ENCODE assay signal across 9 cellular contexts in the genomic region with DNA sequence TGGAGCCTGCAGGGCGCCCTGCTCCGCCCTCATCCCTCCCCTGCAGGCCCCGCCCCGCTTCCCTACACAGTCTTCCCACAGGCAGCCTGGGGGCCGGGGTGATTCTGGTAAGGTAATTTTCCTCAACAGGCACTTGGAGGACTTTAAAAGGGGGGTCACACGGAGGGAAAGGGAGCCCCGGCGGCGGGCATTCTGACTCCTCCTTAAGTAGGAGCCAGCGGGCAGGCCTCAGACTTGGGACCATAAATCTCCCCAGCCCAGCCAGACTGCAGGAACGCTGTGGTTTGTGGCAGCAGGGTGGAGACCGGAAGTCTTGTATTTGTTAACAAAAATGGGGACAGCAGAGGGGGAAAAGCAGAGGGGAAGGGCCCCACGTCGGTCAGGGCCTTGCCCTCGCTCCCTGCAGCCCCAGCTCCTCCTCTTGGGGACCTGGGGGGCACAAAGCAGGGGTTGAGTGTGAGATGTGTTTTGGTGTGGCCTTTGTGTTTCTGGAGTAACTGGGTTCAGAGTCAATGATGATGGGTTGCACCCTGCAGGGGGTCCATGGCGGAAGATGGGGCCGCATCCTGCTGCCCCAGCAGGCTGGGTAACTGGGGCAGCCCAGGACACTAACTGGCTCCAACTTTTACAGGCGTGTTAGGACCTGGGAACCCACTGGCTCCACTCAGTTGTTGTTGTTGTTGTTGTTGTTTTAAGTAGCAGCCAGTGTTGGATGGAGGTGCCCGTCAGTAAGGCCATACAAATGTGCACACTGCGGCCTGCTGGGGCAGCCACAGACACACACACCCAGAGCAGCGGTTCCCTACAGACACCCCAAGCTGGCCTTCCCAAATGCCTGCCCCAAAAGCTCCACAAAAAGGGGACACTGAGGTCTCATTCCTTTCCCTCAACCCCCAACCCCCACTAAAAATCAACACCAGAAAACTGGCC. TPM values are rescaled to one million over a fixed set of nuclear protein-coding genes. Genes with fewer than 3 reads are reported as not detected.
DNase-seq lines count a peak whose midpoint lies in the region; ATAC-seq lines count a peak whose summit lies in the region.
"Had no signal": no experiment of that assay in that cellular context is flagged by ENCODE, and none has a peak within 500 bp of the region (broad histone marks: within the 10 kb centered on the region; RNA-seq: fewer than 3 reads in every experiment).

No MANE protein-coding gene starts in this region.

- H3K27ac Mint-ChIP-seq in activated CD4-positive, alpha-beta T cell treated with anti-CD3 and anti-CD28 coated beads, Interleukin-2, amount 10 ng/mL, durations not matched to agents 24 days and 14 days: peak overlapping the region; percentile 91
- H3K27ac Mint-ChIP-seq in naive thymus-derived CD8-positive, alpha-beta T cell: peak overlapping the region in 7 of 10 donors; percentile 40 to 92 (median 69)

- H3K4me1 Mint-ChIP-seq in activated CD4-positive, alpha-beta T cell treated with anti-CD3 and anti-CD28 coated beads, Interleukin-2, amount 10 ng/mL, durations not matched to agents 24 days and 14 days: peaks cover 62% of the 10 kb centered on the region
- H3K4me1 Mint-ChIP-seq in naive thymus-derived CD8-positive, alpha-beta T cell: peaks cover 35 to 71% (median 63%) of the 10 kb centered on the region in 4 donors

- H3K36me3 Mint-ChIP-seq in activated CD4-positive, alpha-beta T cell treated with anti-CD3 and anti-CD28 coated beads, Interleukin-2, amount 10 ng/mL, durations not matched to agents 24 days and 14 days (ENCODE audit: low read depth): peaks cover 44% of the 10 kb centered on the region
- H3K36me3 Mint-ChIP-seq in naive thymus-derived CD8-positive, alpha-beta T cell: peaks cover 0 to 18% (median 7%) of the 10 kb centered on the region in 3 donors

- ATAC-seq in naive thymus-derived CD8-positive, alpha-beta T cell: peak; percentile 6 to 26
- no peak for ATAC-seq in HG03571 (IDR thresholded peaks at IDR 0.05; ENCODE audit: unreplicated experiment)

- intact Hi-C loops in activated CD4-positive, alpha-beta T cell treated with anti-CD3 and anti-CD28 coated beads, Interleukin-2, amount 10 ng/mL, durations not matched to agents 24 days and 14 days (cut with micrococcal nuclease): loop anchor here (10.0 kb wide), 1 partner anchor 248 kb away; no protein-coding TSS in a partner anchor

- H3K27me3 Mint-ChIP-seq in activated CD4-positive, alpha-beta T cell treated with anti-CD3 and anti-CD28 coated beads, Interleukin-2, amount 10 ng/mL, durations not matched to agents 24 days and 14 days: no peaks in the 10 kb centered on the region
- no peaks in the 10 kb centered on the region for H3K27me3 Mint-ChIP-seq in naive thymus-derived CD8-positive, alpha-beta T cell

- H3K4me3 Mint-ChIP-seq in activated CD4-positive, alpha-beta T cell treated with anti-CD3 and anti-CD28 coated beads, Interleukin-2, amount 10 ng/mL, durations not matched to agents 24 days and 14 days: peak overlapping the region; percentile 73
- peak overlapping the region; percentile 48 to 89 (median 77) for H3K4me3 Mint-ChIP-seq in naive thymus-derived CD8-positive, alpha-beta T cell

- POLR2A ChIA-PET in naive thymus-derived CD8-positive, alpha-beta T cell (lab: Charles Lee): interaction anchor here (0.6 to 1.4 kb wide), 3 partner anchors 27 to 82 kb away, joined by 3 read pairs; no protein-coding TSS in a partner anchor

- peak overlapping the region; percentile 73 for H3K27ac ChIP-seq in epithelial cell of prostate

- peak; percentile 79 for DNase-seq in activated CD4-positive, alpha-beta T cell treated with anti-CD3 and anti-CD28 coated beads, Interleukin-2, amount 10 ng/mL, durations not matched to agents 24 days and 14 days
- DNase-seq in activated CD4-positive, alpha-beta T cell treated with anti-CD3 and anti-CD28 coated beads for 1 hour: no peak
- DNase-seq in SKM-1 treated with dmso at 0.1 percent for 144 hours (lab: John Stamatoyannopoulos, UW; ENCODE audit: unreplicated experiment) (peak; percentile 46), epithelial cell of prostate (ENCODE audit: low read depth, low spot score) (no peak), DMS153 (lab: John Stamatoyannopoulos, UW) (no peak), HPDE6-E6E7 (ENCODE audit: extremely low spot score) (no peak)
- DNase-seq in naive thymus-derived CD8-positive, alpha-beta T cell: peak in 1 of 10 donors; percentile 27
- DNase-seq: DND-41 had no signal

- H3K9me3 Mint-ChIP-seq in activated CD4-positive, alpha-beta T cell treated with anti-CD3 and anti-CD28 coated beads, Interleukin-2, amount 10 ng/mL, durations not matched to agents 24 days and 14 days: no peaks in the 10 kb centered on the region
- no peaks in the 10 kb centered on the region for H3K9me3 Mint-ChIP-seq in naive thymus-derived CD8-positive, alpha-beta T cell

RNA-seq across cellular contexts. Expression of gene SMAD7, which starts 27.7 kb away (rescaled TPM):
- 21.8 and 22.4 TPM in 2 replicates for total RNA-seq in activated CD4-positive, alpha-beta T cell treated with anti-CD3 and anti-CD28 coated beads, Interleukin-2, amount 10 ng/mL, durations not matched to agents 24 days and 14 days
- 10 to 100 TPM; 30.9 to 32.5 TPM for total RNA-seq in naive thymus-derived CD8-positive, alpha-beta T cell
- polyA plus RNA-seq in naive thymus-derived CD8-positive, alpha-beta T cell: 1 to 10 TPM; 2.3 to 4.9 (median 4.8) TPM

Comparison
In these comparisons a context has a peak if more than half of its experiments do, and no peak if none do; other contexts are left out.
1. DNase-seq: peak in activated CD4-positive, alpha-beta T cell treated with anti-CD3 and anti-CD28 coated beads, Interleukin-2, amount 10 ng/mL, durations not matched to agents 24 days and 14 days (single experiment) and SKM-1 treated with dmso at 0.1 percent for 144 hours (single experiment); none in activated CD4-positive, alpha-beta T cell treated with anti-CD3 and anti-CD28 coated beads for 1 hour (single experiment), epithelial cell of prostate (single experiment), DMS153 (single experiment) and HPDE6-E6E7 (single experiment).